ENCODE assay signal across 1 cellular context in the genomic region with DNA sequence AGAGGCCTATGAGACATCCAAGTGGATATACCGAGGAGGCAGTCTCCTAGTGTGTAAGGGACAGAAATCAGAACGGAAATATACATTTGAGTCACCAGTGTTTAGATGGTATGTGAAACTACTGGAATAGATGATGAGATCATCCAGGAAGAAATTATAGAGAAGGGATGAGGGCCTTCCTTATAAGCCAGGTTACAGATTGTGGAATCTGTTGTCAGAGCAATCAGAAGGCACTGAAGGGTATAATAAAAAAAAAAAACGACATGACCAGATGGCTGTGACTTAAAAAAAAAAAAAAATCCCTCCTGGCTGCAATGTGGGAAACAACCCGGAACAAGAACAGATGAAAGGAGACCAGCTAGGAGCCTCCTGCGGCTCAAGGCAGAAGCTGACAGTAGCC.
TF ChIP-seq lines count a peak whose summit lies in the region.

No MANE protein-coding gene starts in this region.

TF ChIP-seq in K562, 482 proteins besides CTCF, POLR2A, EP300 and RAD21:
- TF ChIP-seq, protein P1, sequence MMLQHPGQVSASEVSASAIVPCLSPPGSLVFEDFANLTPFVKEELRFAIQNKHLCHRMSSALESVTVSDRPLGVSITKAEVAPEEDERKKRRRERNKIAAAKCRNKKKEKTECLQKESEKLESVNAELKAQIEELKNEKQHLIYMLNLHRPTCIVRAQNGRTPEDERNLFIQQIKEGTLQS (IDR thresholded peaks at IDR 0.05): peak; percentile 82
- TF ChIP-seq, protein P1 (CRISPR knock-in tag; conservative IDR thresholded peaks at IDR 0.05): no peak
- TF ChIP-seq IRF2 (CRISPR knock-in tag; IDR thresholded peaks at IDR 0.05) (no peak), CEBPG (CRISPR knock-in tag; IDR thresholded peaks at IDR 0.05) (no peak), CEBPG (tag; conservative IDR thresholded peaks at IDR 0.05 in 1 of 2, IDR thresholded peaks at IDR 0.05 in 1 of 2) (peak in 1 of 2 experiments; percentile 24; a peak in 1 of 4 replicates), JUN (IDR thresholded peaks at IDR 0.05; ENCODE audit: borderline replicate concordance, low read depth, low read length) (0 out of 2 replicates have a peak, but pooled peaks have one; percentile 53), JUN (CRISPR knock-in tag; IDR thresholded peaks at IDR 0.05; ENCODE audit: borderline replicate concordance) (no peak)
